8 cellular contexts compared by ENCODE assay signal in the genomic region with DNA sequence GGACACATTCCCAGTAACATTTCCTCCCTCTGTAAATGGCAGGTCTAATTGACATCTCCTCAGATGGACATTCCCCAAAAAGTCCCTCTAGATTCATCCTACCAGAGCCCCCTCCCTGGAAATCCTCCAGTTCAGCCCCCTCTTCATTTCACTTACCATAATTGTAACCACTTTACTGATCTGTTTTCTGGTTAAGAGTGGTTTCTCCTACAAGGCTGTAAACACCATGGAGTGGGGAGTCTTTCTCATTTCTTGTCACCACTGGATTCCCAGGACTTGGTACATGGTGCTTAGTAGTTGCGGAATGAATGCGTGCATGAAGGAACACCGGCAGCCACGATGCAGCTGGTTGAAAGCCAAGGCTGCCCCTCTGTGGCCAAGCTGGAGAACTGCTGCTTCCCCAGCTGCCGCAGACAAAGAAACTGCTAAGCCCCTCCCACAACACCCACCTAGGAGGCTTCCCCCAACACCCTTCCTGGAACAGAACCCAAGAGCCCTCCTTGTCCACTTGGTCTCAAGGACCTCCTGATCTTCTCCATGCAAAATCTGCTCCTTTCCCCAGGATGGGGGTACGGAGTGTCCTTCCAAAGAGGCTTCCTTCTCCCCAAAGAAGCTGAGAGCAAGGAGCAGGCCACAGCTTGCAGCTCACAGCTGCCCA. TPM values are rescaled to one million over a fixed set of nuclear protein-coding genes. Genes with fewer than 3 reads are reported as not detected.
A peak's percentile ranks its signal among the peaks of the same experiment; 100 is the strongest.
DNase-seq lines count a peak whose midpoint lies in the region; ATAC-seq lines count a peak whose summit lies in the region.

No MANE protein-coding gene starts in this region.

- no peaks in the 10 kb centered on the region for H3K9me3 ChIP-seq in right cardiac atrium (ENCODE audit: control insufficient read depth, low read length)

- no peak overlapping the region for H3K4me3 ChIP-seq in right cardiac atrium (ENCODE audit: low read length)

- no peaks in the 10 kb centered on the region for H3K4me1 ChIP-seq in right cardiac atrium (ENCODE audit: control insufficient read depth, insufficient read depth, low read length)

- no peak overlapping the region for H3K27ac ChIP-seq in right cardiac atrium (ENCODE audit: low read length)

- intact Hi-C loops in right cardiac atrium (cut with DNase I) = loop anchor here in 3 of 4 donors (1.0 to 5.0 kb wide), 3 partner anchors 34 to 38 kb away; no protein-coding TSS in a partner anchor

- H3K27me3 ChIP-seq in right cardiac atrium (ENCODE audit: control insufficient read depth, insufficient read depth) = no peaks in the 10 kb centered on the region

- 17% methylated on average over 6 of the region's 6 CpGs for WGBS in right cardiac atrium

- DNase-seq in SIG-M5 treated with dmso at 0.1 percent for 504 hours (lab: John Stamatoyannopoulos, UW; ENCODE audit: unreplicated experiment) (peak; percentile 79), SIG-M5 (lab: John Stamatoyannopoulos, UW) (no peak), NCI-H1048 (lab: John Stamatoyannopoulos, UW) (peak; percentile 75), T-helper 1 cell (peak; percentile 37 to 71 (median 63)), amygdala (lab: John Stamatoyannopoulos, UW) (peak in 48 of 56 donors; percentile 10 to 75 (median 45)), right cardiac atrium (peak; percentile 82 to 90 (median 89)), retina (peak; percentile 94)

- ATAC-seq in right cardiac atrium = peak; percentile 80 to 87
- ATAC-seq in GM19455 (IDR thresholded peaks at IDR 0.05; ENCODE audit: unreplicated experiment) = no peak

RNA-seq across cellular contexts. Expression of gene SCARF2, which starts 18.6 kb away (rescaled TPM):
- 1 to 10 TPM; 4.6 to 7.1 (median 4.9) TPM for total RNA-seq in right cardiac atrium
- polyA plus RNA-seq in right cardiac atrium = 2.9 TPM

RNA-seq across cellular contexts. Expression of gene KLHL22, which starts 39.4 kb away (rescaled TPM):
- 10 to 100 TPM; 17.9 to 25.8 (median 20.6) TPM for total RNA-seq in right cardiac atrium
- 19.1 TPM for polyA plus RNA-seq in right cardiac atrium

RNA-seq across cellular contexts. Expression of gene MED15, which starts 51.2 kb away (rescaled TPM):
- 10 to 100 TPM; 47.3 to 53.4 (median 50.1) TPM for total RNA-seq in right cardiac atrium
- 30.9 TPM for polyA plus RNA-seq in right cardiac atrium
